8 cellular contexts compared by ENCODE assay signal in the genomic region with DNA sequence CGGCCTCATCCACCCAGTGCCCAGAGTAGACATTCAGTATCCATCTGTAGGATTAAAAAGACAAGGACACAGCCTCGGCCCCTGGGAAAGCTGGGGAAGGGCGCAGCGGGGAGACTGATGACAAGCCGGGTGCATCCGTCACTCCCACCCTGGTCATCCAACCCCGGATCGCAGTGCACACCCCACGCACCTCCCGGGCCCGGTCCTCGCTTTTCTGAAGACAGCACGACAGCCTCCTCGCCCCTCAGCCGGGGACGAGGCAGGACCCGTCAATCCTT. TPM values are rescaled to one million over a fixed set of nuclear protein-coding genes. Genes with fewer than 3 reads are reported as not detected.
A peak's percentile ranks its signal among the peaks of the same experiment; 100 is the strongest.
DNase-seq lines count a peak whose midpoint lies in the region; ATAC-seq, FAIRE-seq and TF ChIP-seq lines count a peak whose summit lies in the region.

No MANE protein-coding gene starts in this region.

- H3F3A ChIP-seq in SK-N-SH (replicated peaks; ENCODE audit: insufficient read depth) = peaks cover 11% of the 10 kb centered on the region

- no peak for TF ChIP-seq EP300 in SK-N-SH (IDR thresholded peaks at IDR 0.05; ENCODE audit: borderline replicate concordance in 1 of 2, low read depth in 1 of 2, low read length in 1 of 2)

- CTCF ChIA-PET in SK-N-SH (lab: Yijun Ruan, JAX) = interaction anchor here (0.9 to 3.6 kb wide), 2 partner anchors 82 to 310 kb away, joined by 3 to 50 read pairs; no protein-coding TSS in a partner anchor

- DNase-seq in H54 (ENCODE audit: insufficient read length, low spot score) (peak; percentile 36), SK-N-SH (peak; percentile 54), colonic mucosa (peak; percentile 47), vagina (ENCODE audit: extremely low spot score in 2 of 2) (no peak), NCI-H226 (no peak)

- H3K79me2 ChIP-seq in SK-N-SH (ENCODE audit: insufficient read depth) = peaks cover 56% of the 10 kb centered on the region

- H3K4me3 ChIP-seq in SK-N-SH (ENCODE audit: low read depth in 2 of 2, low read length in 1 of 2) (peak overlapping the region; percentile 90 to 97), colonic mucosa (peak overlapping the region; percentile 80), mucosa of rectum (ENCODE audit: low read length in 2 of 2) (peak overlapping the region; percentile 77 to 78), vagina (peak overlapping the region; percentile 79 to 94)

- ATAC-seq in GM19351 (IDR thresholded peaks at IDR 0.05; ENCODE audit: unreplicated experiment) (no peak), esophagus mucosa (no peak)

- peak overlapping the region; percentile 79 to 95 for H3K27ac ChIP-seq in SK-N-SH (ENCODE audit: low read depth in 2 of 2, low read length in 1 of 2)
- peak overlapping the region; percentile 91 for H3K27ac ChIP-seq in colonic mucosa
- peak overlapping the region; percentile 96 to 97 for H3K27ac ChIP-seq in mucosa of rectum (ENCODE audit: low read depth in 2 of 2, low read length in 2 of 2)
- peak overlapping the region; percentile 97 for H3K27ac ChIP-seq in vagina

- H4K20me1 ChIP-seq in SK-N-SH (ENCODE audit: insufficient read depth) = peaks cover 5% of the 10 kb centered on the region

- FAIRE-seq in H54 (lab: Jason Lieb, UNC) = no peak

- H3K4me2 ChIP-seq in SK-N-SH = peak overlapping the region; percentile 95

- H3K9ac ChIP-seq in SK-N-SH = peak overlapping the region; percentile 89
- H3K9ac ChIP-seq in colonic mucosa (ENCODE audit: low read depth in 2 of 2, low read length in 2 of 2) = peak overlapping the region; percentile 80 to 96
- H3K9ac ChIP-seq in mucosa of rectum (ENCODE audit: low read depth in 1 of 2, low read length in 2 of 2) = peak overlapping the region; percentile 73 to 89

- H3K9me2 ChIP-seq in SK-N-SH = no peaks in the 10 kb centered on the region

- peaks cover 0 to 20% of the 10 kb centered on the region in 2 experiments; a peak in 2 of 4 replicates for H3K4me1 ChIP-seq in SK-N-SH (ENCODE audit: control insufficient read depth in 1 of 2, insufficient read depth in 2 of 2, low read depth in 1 of 2, low read length in 1 of 2)
- H3K4me1 ChIP-seq in colonic mucosa = peaks cover 5% of the 10 kb centered on the region
- H3K4me1 ChIP-seq in mucosa of rectum (ENCODE audit: control insufficient read depth in 2 of 2, insufficient read depth in 2 of 2, low read length in 2 of 2) = peaks cover 16 to 25% of the 10 kb centered on the region in 2 donors
- peaks cover 24% of the 10 kb centered on the region for H3K4me1 ChIP-seq in vagina

- POLR2A ChIA-PET in SK-N-SH (lab: Yijun Ruan, JAX) = no interaction called here

- H3K9me3 ChIP-seq in SK-N-SH (no peaks in the 10 kb centered on the region), colonic mucosa (no peaks in the 10 kb centered on the region), mucosa of rectum (ENCODE audit: control insufficient read depth in 2 of 2, low read length in 2 of 2) (no peaks in the 10 kb centered on the region), vagina (no peaks in the 10 kb centered on the region)

- H3K27me3 ChIP-seq in SK-N-SH (ENCODE audit: insufficient read depth) (no peaks in the 10 kb centered on the region), colonic mucosa (no peaks in the 10 kb centered on the region), mucosa of rectum (ENCODE audit: control insufficient read depth in 2 of 2, insufficient read depth in 2 of 2, low read length in 2 of 2) (no peaks in the 10 kb centered on the region), vagina (no peaks in the 10 kb centered on the region)

- no peak for TF ChIP-seq CTCF in SK-N-SH (IDR thresholded peaks at IDR 0.05)
- no peak for TF ChIP-seq CTCF in colonic mucosa (IDR thresholded peaks at IDR 0.05)
- no peak for TF ChIP-seq CTCF in vagina (IDR thresholded peaks at IDR 0.05)

- no peak for TF ChIP-seq POLR2A in H54 (IDR thresholded peaks at IDR 0.05; ENCODE audit: low read depth, low read length)
- no peak for TF ChIP-seq POLR2A in vagina (IDR thresholded peaks at IDR 0.05)

- H3K36me3 ChIP-seq in SK-N-SH (replicated peaks in 1 of 2; ENCODE audit: control insufficient read depth in 1 of 2, insufficient read depth in 2 of 2, low read length in 1 of 2) = peaks cover 7 to 12% of the 10 kb centered on the region in 2 experiments
- H3K36me3 ChIP-seq in colonic mucosa = no peaks in the 10 kb centered on the region
- H3K36me3 ChIP-seq in mucosa of rectum (ENCODE audit: control insufficient read depth in 2 of 2, insufficient read depth in 2 of 2, low read length in 2 of 2) = no peaks in the 10 kb centered on the region
- no peaks in the 10 kb centered on the region for H3K36me3 ChIP-seq in vagina

- WGBS in SK-N-SH (ENCODE audit: low lambda C conversion rate) = under 1% methylated on average over 14 of the region's 17 CpGs

- TF ChIP-seq RAD21 in SK-N-SH (IDR thresholded peaks at IDR 0.05; ENCODE audit: low read length) = no peak

- peak overlapping the region; percentile 82; the same call in 1 of the 2 replicates for H2AFZ ChIP-seq in SK-N-SH (ENCODE audit: low read depth)

- intact Hi-C loops in colonic mucosa (cut with DNase I) (no loop called here), vagina (cut with DNase I) (loop anchor here (10.0 kb wide), 1 partner anchor 306 kb away; no protein-coding TSS in a partner anchor)

TF ChIP-seq in SK-N-SH, 30 proteins besides CTCF, POLR2A, EP300 and RAD21:
- TF ChIP-seq MXI1 (IDR thresholded peaks at IDR 0.05; ENCODE audit: low read depth, low read length) (0 out of 2 replicates have a peak, but pooled peaks have one; percentile 17), TAF1 (IDR thresholded peaks at IDR 0.05; ENCODE audit: borderline replicate concordance, low read depth, low read length) (no peak)

RNA-seq across cellular contexts. Expression of a gene that starts 1.1 kb away (rescaled TPM):
- 10.4 and 12.7 TPM in 2 replicates for polyA plus RNA-seq in SK-N-SH (2012; rRNA removed)
- polyA plus RNA-seq in SK-N-SH (2012; cell fraction: cytosol; rRNA removed) = 13.0 and 13.2 TPM in 2 replicates
- 11.8 and 20.3 TPM in 2 replicates for polyA plus RNA-seq in SK-N-SH (2012; cell fraction: nucleus; rRNA removed)
- total RNA-seq in colonic mucosa (10 to 100 TPM; 12.1 to 20.9 TPM), vagina (15.7 TPM), esophagus mucosa (7.3 TPM)

Comparison
In these comparisons a context has a peak if more than half of its experiments do, and no peak if none do; other contexts are left out.
1. DNase-seq: peak in H54 (single experiment), SK-N-SH (single experiment) and colonic mucosa (single experiment); none in vagina (0 of 2) and NCI-H226 (single experiment).
2. Peak in every context shown above with its lines, with median percentiles within 50 percentile points of each other: H3K27ac ChIP-seq, H3K4me3 ChIP-seq and H3K9ac ChIP-seq.